In genomic region chr1:145215831-145216230, GRCh38 we compare ENCODE assay signal across 8 cellular contexts. TPM values are rescaled to one million over a fixed set of nuclear protein-coding genes. Genes with fewer than 3 reads are reported as not detected.
DNase-seq lines count a peak whose midpoint lies in the region; ATAC-seq and TF ChIP-seq lines count a peak whose summit lies in the region.
"Not testable (repeated sequence)": the region's sequence is repeated elsewhere in the genome, so short reads cannot be mapped to it uniquely, and the experiment has no call there.

No MANE protein-coding gene starts in this region.

- not testable (repeated sequence) for H3K9me3 ChIP-seq in RWPE2 (ENCODE audit: severe bottlenecking); colonic mucosa

- H3K4me1 ChIP-seq in RWPE2 (ENCODE audit: insufficient read depth, poor library complexity, severe bottlenecking); colonic mucosa: not testable (repeated sequence)

- not testable (repeated sequence) for H3K4me1 Mint-ChIP-seq in CD14-positive monocyte, nephron

- DNase-seq in CD14-positive monocyte (ENCODE audit: low spot score): peak; percentile 44
- DNase-seq in HL-60 (ENCODE audit: low read depth in 1 of 2, low spot score in 1 of 2): peak; percentile 33 to 56
- peak; percentile 51 for DNase-seq in RWPE2 (ENCODE audit: low spot score)
- DNase-seq in activated T-cell treated with anti-CD3 and anti-CD28 coated beads for 4 hours: peak; percentile 22
- peak; percentile 52 for DNase-seq in colonic mucosa
- peak; percentile 62 for DNase-seq in left ventricle myocardium superior
- DNase-seq in stimulated activated CD8-positive, alpha-beta memory T cell treated with anti-CD3 and anti-CD28 coated beads, Interleukin-15, amount 100 ng/mL, for 4 hours (ENCODE audit: low read depth in 2 of 2): peak; percentile 3 to 36

- H3K36me3 ChIP-seq in RWPE2 (ENCODE audit: low read depth); colonic mucosa: not testable (repeated sequence)

- TF ChIP-seq CTCF in CD14-positive monocyte (IDR thresholded peaks at IDR 0.05); HL-60 (IDR thresholded peaks at IDR 0.05; ENCODE audit: insufficient read depth, low read length); RWPE2 (IDR thresholded peaks at IDR 0.05; ENCODE audit: poor library complexity, severe bottlenecking); colonic mucosa (IDR thresholded peaks at IDR 0.05); nephron (IDR thresholded peaks at IDR 0.05; ENCODE audit: unreplicated experiment in 3 of 3): not testable (repeated sequence)

- peak overlapping the region; percentile 85 for H3K27ac ChIP-seq in HL-60 (replicated peaks)
- peak overlapping the region; percentile 58 for H3K27ac ChIP-seq in RWPE2 (ENCODE audit: poor library complexity, severe bottlenecking)
- peak overlapping the region; percentile 47 for H3K27ac ChIP-seq in colonic mucosa

- peak overlapping the region; percentile 72 to 92 (median 86) for H3K27ac Mint-ChIP-seq in CD14-positive monocyte
- not testable (repeated sequence) for H3K27ac Mint-ChIP-seq in nephron

- H3K4me3 ChIP-seq in HL-60 (replicated peaks; ENCODE audit: insufficient read depth, low read length) (peak overlapping the region; percentile 46), RWPE2 (ENCODE audit: severe bottlenecking) (peak overlapping the region; percentile 58), colonic mucosa (peak overlapping the region; percentile 42)

- H3K9ac ChIP-seq in colonic mucosa (ENCODE audit: low read depth in 2 of 2, low read length in 2 of 2): peak overlapping the region in 1 of 2 donors; percentile 50

- not testable (repeated sequence) for H3K36me3 Mint-ChIP-seq in CD14-positive monocyte; nephron (ENCODE audit: low read depth)

- not testable (repeated sequence) for ATAC-seq in RWPE2 (ENCODE audit: low read depth); left ventricle myocardium superior

- intact Hi-C loops in CD14-positive monocyte (cut with micrococcal nuclease); colonic mucosa (cut with DNase I); left ventricle myocardium superior (cut with micrococcal nuclease): not testable (repeated sequence)

- H3K4me3 Mint-ChIP-seq in CD14-positive monocyte (peak overlapping the region; percentile 82), nephron (peak overlapping the region; percentile 78 to 82 (median 80))

- not testable (repeated sequence) for H3K9me3 Mint-ChIP-seq in CD14-positive monocyte, nephron

- H3K27me3 ChIP-seq in HL-60 (ENCODE audit: insufficient read depth, poor library complexity, severe bottlenecking); RWPE2 (ENCODE audit: insufficient read depth, poor library complexity, severe bottlenecking); colonic mucosa: not testable (repeated sequence)

- not testable (repeated sequence) for H3K27me3 Mint-ChIP-seq in CD14-positive monocyte (ENCODE audit: low read depth in 3 of 3); nephron (ENCODE audit: low read depth)

RNA-seq across cellular contexts. Expression of gene PPIAL4D, which starts 26.1 kb away (rescaled TPM):
- polyA plus RNA-seq in CD14-positive monocyte: not detected
- total RNA-seq in colonic mucosa: not detected
- total RNA-seq in left ventricle myocardium superior: not detected
